12 cellular contexts compared by ENCODE assay signal in the genomic region with DNA sequence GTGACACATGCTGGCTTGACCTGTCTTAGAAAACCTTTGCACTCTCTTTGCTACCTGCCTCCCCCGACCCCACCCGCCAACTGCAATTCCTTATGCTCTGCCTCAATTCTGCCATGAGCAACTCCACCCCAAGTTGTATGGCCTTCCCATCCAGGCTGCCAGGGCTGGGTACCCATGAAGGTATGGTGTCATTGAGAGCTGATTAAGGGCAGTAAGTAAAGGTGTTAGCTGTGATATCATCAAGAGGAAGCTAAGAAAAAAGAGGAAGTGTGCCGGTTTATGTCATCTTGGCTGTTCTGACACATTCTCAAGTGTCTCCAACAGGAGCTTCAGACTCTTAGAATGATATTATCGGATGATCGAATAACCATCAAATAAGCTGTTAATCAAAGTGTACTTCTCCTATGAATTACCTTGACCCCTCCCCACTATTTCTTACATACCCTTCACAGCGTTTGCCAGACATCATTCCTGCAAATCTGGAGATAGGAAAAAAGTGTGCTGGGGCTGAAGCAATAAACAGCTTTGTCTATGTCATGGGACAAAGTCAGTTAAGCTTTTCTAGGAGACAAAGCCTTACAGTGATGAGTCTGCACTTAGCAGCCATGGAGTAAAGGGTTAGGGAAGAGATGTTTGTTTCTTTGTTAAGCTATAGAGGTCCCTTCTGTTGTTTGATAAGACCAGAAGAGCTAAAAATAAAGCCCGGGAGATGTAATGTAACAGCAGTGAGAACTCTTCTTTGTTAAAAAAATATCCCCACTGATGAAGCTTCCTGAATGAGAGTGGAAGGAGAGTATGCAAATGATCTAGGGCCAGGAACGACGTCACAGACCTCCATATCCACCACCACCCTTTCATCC. TPM values are rescaled to one million over a fixed set of nuclear protein-coding genes. Genes with fewer than 3 reads are reported as not detected.
A peak's percentile ranks its signal among the peaks of the same experiment; 100 is the strongest.
DNase-seq lines count a peak whose midpoint lies in the region; ATAC-seq and TF ChIP-seq lines count a peak whose summit lies in the region.
"Had no signal": no experiment of that assay in that cellular context is flagged by ENCODE, and none has a peak within 500 bp of the region (broad histone marks: within the 10 kb centered on the region; RNA-seq: fewer than 3 reads in every experiment).

No MANE protein-coding gene starts in this region.

- H3K4me1 ChIP-seq in OCI-LY3 (ENCODE audit: low read length) (peaks cover 11% of the 10 kb centered on the region), mucosa of descending colon (ENCODE audit: low read depth) (no peaks in the 10 kb centered on the region), BE2C (no peaks in the 10 kb centered on the region)

- no peak overlapping the region for H3K4me3 ChIP-seq in OCI-LY3 (ENCODE audit: low read length)
- H3K4me3 ChIP-seq in mucosa of descending colon = no peak overlapping the region
- no peak overlapping the region for H3K4me3 ChIP-seq in dorsolateral prefrontal cortex
- H3K4me3 ChIP-seq in BE2C (ENCODE audit: low read depth, low read length) = no peak overlapping the region
- H3K4me3 ChIP-seq: HAP-1 had no signal

- H3K4me2 ChIP-seq in OCI-LY3 (ENCODE audit: low read length) = peak overlapping the region; percentile 43

- H3K27me3 ChIP-seq in OCI-LY3 (ENCODE audit: low read depth, low read length) (peaks cover 20% of the 10 kb centered on the region), dorsolateral prefrontal cortex (peaks cover 0 to 6% (median 0%) of the 10 kb centered on the region in 45 donors), BE2C (no peaks in the 10 kb centered on the region)

- DNase-seq in GM13976 (ENCODE audit: low spot score) = peak; percentile 57
- DNase-seq in mucosa of descending colon = no peak
- no peak for DNase-seq in dorsolateral prefrontal cortex
- no peak for DNase-seq in T-helper 1 cell
- no peak for DNase-seq in kidney glomerular epithelial cell (lab: John Stamatoyannopoulos, UW)
- no peak for DNase-seq in BE2C
- DNase-seq: activated CD4-positive, alpha-beta T cell treated with anti-CD3 and anti-CD28 coated beads for 48 hours; activated naive CD4-positive, alpha-beta T cell treated with anti-CD3 and anti-CD28 coated beads, Interleukin-2, amount 10 ng/mL, durations not matched to agents 7 days and 5 days; glutamatergic neuron had no signal

- H3K36me3 ChIP-seq in OCI-LY3 (replicated peaks; ENCODE audit: low read depth, low read length) (no peaks in the 10 kb centered on the region), mucosa of descending colon (ENCODE audit: low read depth) (no peaks in the 10 kb centered on the region), BE2C (no peaks in the 10 kb centered on the region)
- H3K36me3 ChIP-seq: HAP-1 had no signal

- no peak overlapping the region for H3K9ac ChIP-seq in OCI-LY3 (ENCODE audit: low read length)

- H2AFZ ChIP-seq in OCI-LY3 (ENCODE audit: low read depth, low read length) = no peak overlapping the region

- intact Hi-C loops in mucosa of descending colon (cut with DNase I, micrococcal nuclease) = no loop called here
- intact Hi-C loops in dorsolateral prefrontal cortex (cut with DNase I) = no loop called here

- in situ Hi-C loops in GM13976 (cut with MboI; ENCODE audit: low sequenced_read_pairs, unreplicated experiment) = no loop called here

- no peaks in the 10 kb centered on the region for H4K20me1 ChIP-seq in OCI-LY3 (ENCODE audit: insufficient read depth, low read length)

- H3K27ac ChIP-seq in OCI-LY3 (ENCODE audit: low read length) (no peak overlapping the region), dorsolateral prefrontal cortex (peak overlapping the region in 3 of 59 donors; percentile 22 to 59 (median 50))

- TF ChIP-seq CTCF in GM13976 (IDR thresholded peaks at IDR 0.05; ENCODE audit: borderline replicate concordance, control extremely low read depth, extremely low read depth, insufficient read depth, missing control alignments) (no peak), OCI-LY3 (IDR thresholded peaks at IDR 0.05; ENCODE audit: low read depth, low read length) (no peak), mucosa of descending colon (IDR thresholded peaks at IDR 0.05) (no peak), dorsolateral prefrontal cortex (IDR thresholded peaks at IDR 0.05 in 54 of 56, conservative IDR thresholded peaks at IDR 0.05 in 2 of 56; ENCODE audit: low read depth in 1 of 56, partially characterized antibody in 56 of 56) (no peak), BE2C (IDR thresholded peaks at IDR 0.05; ENCODE audit: low read depth, low read length) (no peak)

- H3K9me3 ChIP-seq in OCI-LY3 (ENCODE audit: insufficient read depth, low read length) (no peaks in the 10 kb centered on the region), mucosa of descending colon (no peaks in the 10 kb centered on the region), BE2C (no peaks in the 10 kb centered on the region)

- ATAC-seq in HG02943 (IDR thresholded peaks at IDR 0.05; ENCODE audit: low read depth, unreplicated experiment) (peak; percentile 77), mucosa of descending colon (peak; percentile 58)

- no peaks in the 10 kb centered on the region for H3K79me2 ChIP-seq in OCI-LY3 (ENCODE audit: low read length)

RNA-seq across cellular contexts. Expression of gene SMAD2, which starts 40.4 kb away (rescaled TPM):
- total RNA-seq in mucosa of descending colon = 100 to 1,000 TPM; 115 to 158 (median 123) TPM
- total RNA-seq in dorsolateral prefrontal cortex = 100 to 1,000 TPM in 65 of 120 experiments, 10 to 100 TPM in 55; 79.4 to 130 (median 101) TPM
- 33.8 TPM for polyA plus RNA-seq in BE2C (2012; ENCODE audit: insufficient read depth, insufficient read length, low read depth)
